ENCODE assay signal across 17 cellular contexts in genomic region chr4:59676389-59676788, GRCh38.
DNase-seq lines count a peak whose midpoint lies in the region; ATAC-seq and TF ChIP-seq lines count a peak whose summit lies in the region.
"Had no signal": no experiment of that assay in that cellular context is flagged by ENCODE, and none has a peak within 500 bp of the region (broad histone marks: within the 10 kb centered on the region; RNA-seq: fewer than 3 reads in every experiment).

No MANE protein-coding gene starts in this region.

- no peak overlapping the region for H2BK5ac ChIP-seq in mesendoderm (ENCODE audit: low read length)

- WGBS in SK-N-SH (ENCODE audit: low lambda C conversion rate) = 6% methylated on average over 1 of the region's 1 CpG
- no CpG with 5 or more reads among the region's 1 CpG for WGBS in mesendoderm (ENCODE audit: extremely low coverage, insufficient coverage, low lambda C conversion rate)

- no peaks in the 10 kb centered on the region for H3K79me1 ChIP-seq in mesendoderm (ENCODE audit: low read length)

- no peak overlapping the region for H2AFZ ChIP-seq in SK-N-SH (ENCODE audit: low read depth)

- no peak overlapping the region for H2AK5ac ChIP-seq in mesendoderm (ENCODE audit: low read length)

- H3K9me2 ChIP-seq in SK-N-SH = no peaks in the 10 kb centered on the region

- DNase-seq in SK-N-SH (no peak), NCI-H226 (peak; percentile 71), mesendoderm (peak; percentile 2), NCI-H1417 treated with DMSO at 0.1 percent for 48 hours (lab: John Stamatoyannopoulos, UW) (no peak)
- DNase-seq: AML-193; Caco-2; Calu3; CD4-positive, alpha-beta T cell; CD8-positive, alpha-beta T cell; DMS79 treated with DMSO at 0.1 percent for 48 hours; GF-D8 had no signal

- no peaks in the 10 kb centered on the region for H3K4me1 ChIP-seq in SK-N-SH (ENCODE audit: control insufficient read depth in 1 of 2, insufficient read depth in 2 of 2, low read depth in 1 of 2, low read length in 1 of 2)
- H3K4me1 ChIP-seq in mesendoderm (ENCODE audit: control insufficient read depth, low read depth, low read length) = no peaks in the 10 kb centered on the region
- H3K4me1 ChIP-seq: A549; BLaER1 treated with 17β-estradiol and CSF1 and Interleukin-3, amounts not matched to agents 10 nM and 100 nM; Caco-2 had no signal

- H2BK120ac ChIP-seq in mesendoderm (ENCODE audit: low read depth, low read length) = no peak overlapping the region

- no peak overlapping the region for H3K4me3 ChIP-seq in SK-N-SH (ENCODE audit: low read depth in 2 of 2, low read length in 1 of 2)
- no peak overlapping the region for H3K4me3 ChIP-seq in mesendoderm (ENCODE audit: low read length)
- H3K4me3 ChIP-seq: A549; BLaER1 treated with 17β-estradiol and CSF1 and Interleukin-3, amounts not matched to agents 10 nM and 100 nM had no signal

- POLR2A ChIA-PET in SK-N-SH (lab: Yijun Ruan, JAX) = no interaction called here

- TF ChIP-seq RAD21 in SK-N-SH (IDR thresholded peaks at IDR 0.05; ENCODE audit: low read length) = no peak

- H3K36me3 ChIP-seq in SK-N-SH (replicated peaks in 1 of 2; ENCODE audit: control insufficient read depth in 1 of 2, insufficient read depth in 2 of 2, low read length in 1 of 2) = no peaks in the 10 kb centered on the region
- H3K36me3 ChIP-seq in mesendoderm (ENCODE audit: control insufficient read depth, insufficient read depth, low read length) = no peaks in the 10 kb centered on the region
- H3K36me3 ChIP-seq: BLaER1 treated with 17β-estradiol and CSF1 and Interleukin-3, amounts not matched to agents 10 nM and 100 nM had no signal

- CTCF ChIA-PET in SK-N-SH (lab: Yijun Ruan, JAX) = no interaction called here

- H3K27ac ChIP-seq in SK-N-SH (ENCODE audit: low read depth in 2 of 2, low read length in 1 of 2) (no peak overlapping the region), mesendoderm (ENCODE audit: low read depth, low read length) (no peak overlapping the region)
- H3K27ac ChIP-seq: 22Rv1; A549; BLaER1 treated with 17β-estradiol and CSF1 and Interleukin-3, amounts not matched to agents 10 nM and 100 nM; C4-2B had no signal

- no peak overlapping the region for H4K5ac ChIP-seq in mesendoderm (ENCODE audit: low read length)

- TF ChIP-seq CTCF in SK-N-SH (IDR thresholded peaks at IDR 0.05) = no peak

- H2BK15ac ChIP-seq in mesendoderm (replicated peaks; ENCODE audit: low read depth) = no peak overlapping the region

- H3K23ac ChIP-seq in mesendoderm (ENCODE audit: low read length) = no peak overlapping the region

- H3K9ac ChIP-seq in SK-N-SH (no peak overlapping the region), mesendoderm (ENCODE audit: low read length) (no peak overlapping the region)
- H3K9ac ChIP-seq: BLaER1 treated with 17β-estradiol and CSF1 and Interleukin-3, amounts not matched to agents 10 nM and 100 nM had no signal

- H3K4me2 ChIP-seq in SK-N-SH = no peak overlapping the region
- no peak overlapping the region for H3K4me2 ChIP-seq in mesendoderm (ENCODE audit: low read length)
- H3K4me2 ChIP-seq: A549; BLaER1 treated with 17β-estradiol and CSF1 and Interleukin-3, amounts not matched to agents 10 nM and 100 nM had no signal

- no peak overlapping the region for H4K8ac ChIP-seq in mesendoderm (ENCODE audit: low read depth, low read length)

- H4K20me1 ChIP-seq in SK-N-SH (ENCODE audit: insufficient read depth) = no peaks in the 10 kb centered on the region
- H4K20me1 ChIP-seq: BLaER1 treated with 17β-estradiol and CSF1 and Interleukin-3, amounts not matched to agents 10 nM and 100 nM had no signal

- H3K27me3 ChIP-seq in SK-N-SH (ENCODE audit: insufficient read depth) (no peaks in the 10 kb centered on the region), mesendoderm (ENCODE audit: insufficient read depth, low read length, poor library complexity) (no peaks in the 10 kb centered on the region)
- H3K27me3 ChIP-seq: BLaER1 treated with 17β-estradiol and CSF1 and Interleukin-3, amounts not matched to agents 10 nM and 100 nM had no signal

- no peak overlapping the region for H3K56ac ChIP-seq in mesendoderm (ENCODE audit: low read length)

- TF ChIP-seq EP300 in SK-N-SH (IDR thresholded peaks at IDR 0.05; ENCODE audit: borderline replicate concordance in 1 of 2, low read depth in 1 of 2, low read length in 1 of 2) = no peak

- H3K9me3 ChIP-seq in SK-N-SH = no peaks in the 10 kb centered on the region
- H3K9me3 ChIP-seq: A549; BLaER1 treated with 17β-estradiol and CSF1 and Interleukin-3, amounts not matched to agents 10 nM and 100 nM; Caco-2 had no signal

- no peaks in the 10 kb centered on the region for H3K79me2 ChIP-seq in SK-N-SH (ENCODE audit: insufficient read depth)
- no peaks in the 10 kb centered on the region for H3K79me2 ChIP-seq in mesendoderm (ENCODE audit: control insufficient read depth, insufficient read depth, low read length)

- ATAC-seq in SK-N-SH treated with all-trans-retinoic acid at 6 μM for 48 hours (no peak), GM19351 (IDR thresholded peaks at IDR 0.05; ENCODE audit: unreplicated experiment) (no peak)
- ATAC-seq: A549; CD8-positive, alpha-beta T cell had no signal

- H3F3A ChIP-seq in SK-N-SH (replicated peaks; ENCODE audit: insufficient read depth) = no peaks in the 10 kb centered on the region

- H3K18ac ChIP-seq in mesendoderm (ENCODE audit: low read length) = no peak overlapping the region

- no peak overlapping the region for H3K4ac ChIP-seq in mesendoderm (ENCODE audit: low read depth, low read length)

TF ChIP-seq in SK-N-SH treated with all-trans-retinoic acid at 6 μM for 48 hours, 23 proteins besides CTCF, POLR2A, EP300 and RAD21:
- TF ChIP-seq, protein P1, sequence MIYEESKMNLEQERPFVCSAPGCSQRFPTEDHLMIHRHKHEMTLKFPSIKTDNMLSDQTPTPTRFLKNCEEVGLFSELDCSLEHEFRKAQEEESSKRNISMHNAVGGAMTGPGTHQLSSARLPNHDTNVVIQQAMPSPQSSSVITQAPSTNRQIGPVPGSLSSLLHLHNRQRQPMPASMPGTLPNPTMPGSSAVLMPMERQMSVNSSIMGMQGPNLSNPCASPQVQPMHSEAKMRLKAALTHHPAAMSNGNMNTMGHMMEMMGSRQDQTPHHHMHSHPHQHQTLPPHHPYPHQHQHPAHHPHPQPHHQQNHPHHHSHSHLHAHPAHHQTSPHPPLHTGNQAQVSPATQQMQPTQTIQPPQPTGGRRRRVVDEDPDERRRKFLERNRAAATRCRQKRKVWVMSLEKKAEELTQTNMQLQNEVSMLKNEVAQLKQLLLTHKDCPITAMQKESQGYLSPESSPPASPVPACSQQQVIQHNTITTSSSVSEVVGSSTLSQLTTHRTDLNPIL (CRISPR knock-in tag; IDR thresholded peaks at IDR 0.05; ENCODE audit: low read depth) = no peak
- TF ChIP-seq ISL1 (CRISPR knock-in tag; IDR thresholded peaks at IDR 0.05) = peak; percentile 76

TF ChIP-seq in SK-N-SH, 30 proteins besides CTCF, POLR2A, EP300 and RAD21:
- no peak for TF ChIP-seq NRF1 (IDR thresholded peaks at IDR 0.05; ENCODE audit: low read depth, low read length)
- no peak for TF ChIP-seq EZH2phosphoT487 (IDR thresholded peaks at IDR 0.05; ENCODE audit: borderline replicate concordance, low read depth)
- TF ChIP-seq, protein P2, sequence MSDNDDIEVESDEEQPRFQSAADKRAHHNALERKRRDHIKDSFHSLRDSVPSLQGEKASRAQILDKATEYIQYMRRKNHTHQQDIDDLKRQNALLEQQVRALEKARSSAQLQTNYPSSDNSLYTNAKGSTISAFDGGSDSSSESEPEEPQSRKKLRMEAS (IDR thresholded peaks at IDR 0.05; ENCODE audit: low read depth) = no peak
- TF ChIP-seq FOSL2 (IDR thresholded peaks at IDR 0.05; ENCODE audit: borderline replicate concordance, low read depth) = no peak
- TF ChIP-seq TEAD4 (IDR thresholded peaks at IDR 0.05; ENCODE audit: borderline replicate concordance, insufficient read depth) = no peak
- TF ChIP-seq JUND (IDR thresholded peaks at IDR 0.05) = no peak
- no peak for TF ChIP-seq YY1 (IDR thresholded peaks at IDR 0.05; ENCODE audit: low read depth)
- TF ChIP-seq FOXM1 (IDR thresholded peaks at IDR 0.05; ENCODE audit: low read depth) = no peak
- TF ChIP-seq ELF1 (IDR thresholded peaks at IDR 0.05) = no peak
- no peak for TF ChIP-seq TCF12 (IDR thresholded peaks at IDR 0.05)
- no peak for TF ChIP-seq MXI1 (IDR thresholded peaks at IDR 0.05; ENCODE audit: low read depth, low read length)
- TF ChIP-seq MEF2A (IDR thresholded peaks at IDR 0.05; ENCODE audit: borderline replicate concordance, low read depth) = no peak
- no peak for TF ChIP-seq TAF1 (IDR thresholded peaks at IDR 0.05; ENCODE audit: borderline replicate concordance, low read depth, low read length)
- no peak for TF ChIP-seq GABPA (IDR thresholded peaks at IDR 0.05; ENCODE audit: low read depth)

Comparison
In these comparisons a context has a peak if more than half of its experiments do, and no peak if none do; other contexts are left out.
1. DNase-seq: peak in NCI-H226 (single experiment) and mesendoderm (single experiment); none in SK-N-SH (single experiment) and NCI-H1417 treated with DMSO at 0.1 percent for 48 hours (single experiment).